17 cellular contexts compared by ENCODE assay signal in the genomic region with DNA sequence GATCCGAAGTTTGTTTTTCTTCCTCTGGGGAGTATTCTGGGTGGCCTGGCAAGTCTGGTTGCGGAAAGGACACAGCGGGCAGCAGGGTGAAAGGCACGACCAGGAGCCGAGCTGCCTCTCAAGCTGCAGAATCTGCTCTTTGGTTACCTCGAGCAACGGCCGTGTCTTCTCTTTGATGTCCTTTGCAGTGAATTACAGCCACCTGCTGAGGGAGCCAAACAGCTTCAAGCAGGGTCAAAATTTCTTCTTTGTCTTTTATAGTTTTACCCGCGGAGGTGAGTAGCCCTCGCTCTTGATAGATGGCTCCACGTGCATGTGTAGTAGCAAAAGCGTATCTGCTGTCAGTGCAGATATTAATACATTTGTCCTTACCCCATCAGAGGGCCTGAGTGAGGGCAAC.
A peak's percentile ranks its signal among the peaks of the same experiment; 100 is the strongest.
DNase-seq lines count a peak whose midpoint lies in the region; ATAC-seq and TF ChIP-seq lines count a peak whose summit lies in the region.
"Had no signal": no experiment of that assay in that cellular context is flagged by ENCODE, and none has a peak within 500 bp of the region (broad histone marks: within the 10 kb centered on the region; RNA-seq: fewer than 3 reads in every experiment).

No MANE protein-coding gene starts in this region.

- intact Hi-C loops in MCF 10A (cut with micrococcal nuclease): loop anchor here (10.0 kb wide), 2 partner anchors 255 to 365 kb away; no protein-coding TSS in a partner anchor

- no TSS peak for BruUV-seq in MCF 10A (replicated peaks; lab: Mats Ljungman, UMichigan)

- no peak for TF ChIP-seq CTCF in MCF 10A (IDR thresholded peaks at IDR 0.05; ENCODE audit: unreplicated experiment)

- CTCF ChIA-PET in MCF 10A (lab: Yijun Ruan, JAX) (no interaction called here), T-cell (lab: Charles Lee) (no interaction called here)

- peak; percentile 21 to 74 for DNase-seq in T47D (ENCODE audit: low read depth in 1 of 2, low spot score in 1 of 2)
- DNase-seq in MCF 10A (ENCODE audit: unreplicated experiment): no peak
- DNase-seq in SW480 (ENCODE audit: low spot score): peak; percentile 12
- DNase-seq in kidney tubule cell (ENCODE audit: low spot score): peak; percentile 50
- no peak for DNase-seq in T-cell
- DNase-seq in substantia nigra (lab: John Stamatoyannopoulos, UW): no peak
- DNase-seq: activated naive CD4-positive, alpha-beta T cell treated with anti-CD3 and anti-CD28 coated beads, Interleukin-2, amount 10 ng/mL, durations not matched to agents 7 days and 5 days; MG63; occipital lobe; stimulated activated CD4-positive, alpha-beta T cell treated with anti-CD3 and anti-CD28 coated beads, Interleukin-15, amount 100 ng/mL, for 24 hours; upper lobe of left lung; WERI-Rb-1 had no signal

- H3K36me3 Mint-ChIP-seq in MCF 10A (ENCODE audit: insufficient read depth, unreplicated experiment) (no peaks in the 10 kb centered on the region), T-cell (no peaks in the 10 kb centered on the region)
- H3K36me3 Mint-ChIP-seq: activated naive CD4-positive, alpha-beta T cell treated with anti-CD3 and anti-CD28 coated beads, Interleukin-2, amount 10 ng/mL, durations not matched to agents 7 days and 5 days had no signal

- no peaks in the 10 kb centered on the region for H3K4me1 Mint-ChIP-seq in MCF 10A (ENCODE audit: insufficient read depth, unreplicated experiment)
- H3K4me1 Mint-ChIP-seq in T-cell: no peaks in the 10 kb centered on the region
- H3K4me1 Mint-ChIP-seq: activated naive CD4-positive, alpha-beta T cell treated with anti-CD3 and anti-CD28 coated beads, Interleukin-2, amount 10 ng/mL, durations not matched to agents 7 days and 5 days had no signal

- H3K4me3 Mint-ChIP-seq in MCF 10A (ENCODE audit: unreplicated experiment): no peak overlapping the region
- H3K4me3 Mint-ChIP-seq in T-cell: no peak overlapping the region
- H3K4me3 Mint-ChIP-seq: activated naive CD4-positive, alpha-beta T cell treated with anti-CD3 and anti-CD28 coated beads, Interleukin-2, amount 10 ng/mL, durations not matched to agents 7 days and 5 days had no signal

- in situ Hi-C loops in T47D (cut with HindIII; ENCODE audit: low pct_unique_long_range_greater_than_20kb, low sequenced_read_pairs): no loop called here

- H3K27me3 Mint-ChIP-seq in MCF 10A (ENCODE audit: insufficient read depth, unreplicated experiment) (no peaks in the 10 kb centered on the region), T-cell (peaks cover 0 to 2% of the 10 kb centered on the region in 2 donors)
- H3K27me3 Mint-ChIP-seq: activated naive CD4-positive, alpha-beta T cell treated with anti-CD3 and anti-CD28 coated beads, Interleukin-2, amount 10 ng/mL, durations not matched to agents 7 days and 5 days had no signal

- H3K9me3 Mint-ChIP-seq in MCF 10A (ENCODE audit: unreplicated experiment) (no peaks in the 10 kb centered on the region), T-cell (peaks cover 3 to 13% (median 6%) of the 10 kb centered on the region in 3 donors)

- H3K27ac ChIP-seq in substantia nigra (ENCODE audit: low read depth, low read length, poor library complexity, severe bottlenecking): no peak overlapping the region
- H3K27ac ChIP-seq: epithelial cell of prostate, HL-60, RWPE1, upper lobe of left lung, WERI-Rb-1 had no signal

- no peak overlapping the region for H3K27ac Mint-ChIP-seq in MCF 10A (ENCODE audit: low read depth, unreplicated experiment)
- no peak overlapping the region for H3K27ac Mint-ChIP-seq in T-cell
- H3K27ac Mint-ChIP-seq: activated naive CD4-positive, alpha-beta T cell treated with anti-CD3 and anti-CD28 coated beads, Interleukin-2, amount 10 ng/mL, durations not matched to agents 7 days and 5 days had no signal

- POLR2A ChIA-PET in MCF 10A (lab: Yijun Ruan, JAX) (no interaction called here), T-cell (lab: Charles Lee) (no interaction called here)

- ATAC-seq in HG03439 (IDR thresholded peaks at IDR 0.05; ENCODE audit: unreplicated experiment): no peak
- no peak for ATAC-seq in T-cell (replicated peaks in 1 of 4)
- no peak for ATAC-seq in GM21381 (IDR thresholded peaks at IDR 0.05; ENCODE audit: unreplicated experiment)

Comparison
In these comparisons a context has a peak if more than half of its experiments do, and no peak if none do; other contexts are left out.
1. DNase-seq: peak in T47D (2 of 2), SW480 (single experiment) and kidney tubule cell (single experiment); none in MCF 10A (single experiment), T-cell (0 of 34) and substantia nigra (0 of 49).